Comparison of ENCODE assay signal across 14 cellular contexts in the genomic region with DNA sequence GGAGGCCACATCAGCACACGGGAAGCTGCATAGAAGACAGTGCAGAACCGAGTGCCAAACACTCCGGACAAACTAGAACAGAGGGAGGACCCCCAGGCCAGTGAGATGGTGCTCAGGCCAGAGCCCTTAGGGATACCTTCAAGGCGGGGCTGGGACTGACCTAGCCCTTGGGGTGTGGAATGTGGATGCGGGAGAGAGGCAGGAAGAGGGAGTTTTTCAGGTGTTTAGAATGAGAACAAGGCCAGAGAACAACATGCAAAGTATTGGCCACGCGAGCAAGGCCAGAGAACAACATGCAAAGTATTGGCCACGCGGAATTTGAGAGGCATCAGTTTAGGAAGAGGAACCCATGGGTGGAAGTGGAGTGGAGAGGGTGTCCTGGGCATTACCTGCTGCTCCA.
"Had no signal": no experiment of that assay in that cellular context is flagged by ENCODE, and none has a peak within 500 bp of the region (broad histone marks: within the 10 kb centered on the region; RNA-seq: fewer than 3 reads in every experiment).

No MANE protein-coding gene starts in this region.

- H3K4me3 ChIP-seq: ascending aorta, heart left ventricle, tibial nerve, vagina had no signal

- DNase-seq: activated CD4-positive, alpha-beta T cell treated with anti-CD3 and anti-CD28 coated beads for 4 hours; activated gamma-delta T cell; activated T-cell treated with anti-CD3 and anti-CD28 coated beads, Interleukin-2, amount 50 U/mL, for 1 hour; foreskin keratinocyte; heart left ventricle; left ventricle myocardium superior; mesendoderm; retina; stimulated activated CD4-positive, alpha-beta T cell treated with anti-CD3 and anti-CD28 coated beads, Interleukin-15, amount 100 ng/mL, for 24 hours; stimulated activated CD4-positive, alpha-beta T cell treated with anti-CD3 and anti-CD28 coated beads, Interleukin-4, amount 100 ng/mL, for 4 hours; WERI-Rb-1 had no signal

- H3K4me1 ChIP-seq: ascending aorta, foreskin keratinocyte, vagina had no signal

- H3K9me3 ChIP-seq: ascending aorta, heart left ventricle, tibial nerve, vagina had no signal

- H3K27ac ChIP-seq: ascending aorta, foreskin keratinocyte, heart left ventricle, tibial nerve, vagina, WERI-Rb-1 had no signal

- H3K27me3 ChIP-seq: ascending aorta, foreskin keratinocyte, heart left ventricle, tibial nerve, vagina had no signal

- ATAC-seq: foreskin keratinocyte, heart left ventricle, left ventricle myocardium superior had no signal

- H3K36me3 ChIP-seq: ascending aorta, heart left ventricle, tibial nerve, vagina, WERI-Rb-1 had no signal
